In the genomic region with DNA sequence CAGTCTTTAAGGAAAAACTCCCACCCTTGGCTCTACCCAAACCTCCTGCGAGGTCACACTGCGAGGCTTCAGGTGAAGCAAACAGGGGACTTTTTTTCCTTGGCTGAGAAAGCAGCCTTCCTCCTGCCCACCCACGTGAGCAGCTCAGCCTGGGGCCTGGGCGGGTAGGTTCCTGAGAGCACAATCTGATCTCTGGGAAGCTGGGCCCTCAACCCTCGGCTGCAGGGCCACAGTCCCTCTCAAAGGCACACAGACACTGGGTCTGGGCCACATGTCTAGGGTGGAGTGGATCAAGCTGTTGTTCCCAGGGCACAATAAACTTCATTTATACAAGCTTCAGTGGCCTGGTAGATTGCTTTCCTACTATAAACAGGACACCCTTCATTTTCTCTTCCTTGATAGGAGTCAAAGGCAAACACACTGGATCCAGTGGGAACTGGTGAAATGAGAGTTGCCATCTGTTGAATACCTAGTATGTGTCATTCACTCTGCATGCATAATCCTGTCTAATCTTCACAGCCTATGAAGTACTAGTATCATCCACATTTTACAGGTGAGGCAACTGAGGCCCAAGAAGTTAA, we compare ENCODE assay signal across 8 cellular contexts. TPM values are rescaled to one million over a fixed set of nuclear protein-coding genes. Genes with fewer than 3 reads are reported as not detected.
DNase-seq lines count a peak whose midpoint lies in the region; ATAC-seq and TF ChIP-seq lines count a peak whose summit lies in the region.

No MANE protein-coding gene starts in this region.

- no peak for DNase-seq in cardiac muscle cell (ENCODE audit: low read depth in 1 of 2, low spot score in 1 of 2)
- DNase-seq in Right ventricle myocardium superior = no peak
- DNase-seq in activated naive CD4-positive, alpha-beta T cell treated with anti-CD3 and anti-CD28 coated beads, Interleukin-2, amount 50 U/mL, for 72 hours (ENCODE audit: low spot score in 2 of 2) = no peak
- DNase-seq in kidney tubule cell (ENCODE audit: low spot score) = peak; percentile 52
- no peak for DNase-seq in suprapubic skin (ENCODE audit: low spot score in 2 of 2)
- no peak for DNase-seq in NCI-H1092 (lab: John Stamatoyannopoulos, UW)
- DNase-seq in NCI-H510A (lab: John Stamatoyannopoulos, UW) = no peak

- WGBS in suprapubic skin = 0% methylated on average over 4 of the region's 5 CpGs

- H3K9me3 ChIP-seq in cardiac muscle cell (ENCODE audit: low read depth) (no peaks in the 10 kb centered on the region), suprapubic skin (no peaks in the 10 kb centered on the region)

- H3K9me3 Mint-ChIP-seq in activated naive CD4-positive, alpha-beta T cell treated with anti-CD3 and anti-CD28 coated beads, Interleukin-2, amount 50 U/mL, for 72 hours = no peaks in the 10 kb centered on the region

- ATAC-seq in Right ventricle myocardium superior (ENCODE audit: poor library complexity) (no peak), GM21576 (IDR thresholded peaks at IDR 0.05; ENCODE audit: unreplicated experiment) (no peak)
- ATAC-seq in activated naive CD4-positive, alpha-beta T cell treated with anti-CD3 and anti-CD28 coated beads, Interleukin-2, amount 50 U/mL, for 72 hours = no peak

- intact Hi-C loops in Right ventricle myocardium superior (cut with DNase I) = no loop called here

- no peak for TF ChIP-seq POLR2A in suprapubic skin (IDR thresholded peaks at IDR 0.05)

- peaks cover 29 to 48% of the 10 kb centered on the region in 2 donors for H3K36me3 Mint-ChIP-seq in activated naive CD4-positive, alpha-beta T cell treated with anti-CD3 and anti-CD28 coated beads, Interleukin-2, amount 50 U/mL, for 72 hours

- H3K27ac Mint-ChIP-seq in activated naive CD4-positive, alpha-beta T cell treated with anti-CD3 and anti-CD28 coated beads, Interleukin-2, amount 50 U/mL, for 72 hours = peak overlapping the region; percentile 98 to 99

- no peak for TF ChIP-seq EP300 in suprapubic skin (IDR thresholded peaks at IDR 0.05)

- H3K4me3 ChIP-seq in cardiac muscle cell = no peak overlapping the region
- peak overlapping the region; percentile 35 for H3K4me3 ChIP-seq in suprapubic skin

- H3K36me3 ChIP-seq in cardiac muscle cell (no peaks in the 10 kb centered on the region), suprapubic skin (no peaks in the 10 kb centered on the region)

- peaks cover 40% of the 10 kb centered on the region for H3K4me1 ChIP-seq in cardiac muscle cell (ENCODE audit: low read depth)
- H3K4me1 ChIP-seq in suprapubic skin = peaks cover 88% of the 10 kb centered on the region

- H3K27me3 ChIP-seq in cardiac muscle cell (no peaks in the 10 kb centered on the region), suprapubic skin (no peaks in the 10 kb centered on the region)

- H3K27ac ChIP-seq in cardiac muscle cell = peak overlapping the region; percentile 68
- H3K27ac ChIP-seq in suprapubic skin = peak overlapping the region; percentile 100

- TF ChIP-seq CTCF in cardiac muscle cell (IDR thresholded peaks at IDR 0.05; ENCODE audit: low read depth, low read length) = no peak
- TF ChIP-seq CTCF in suprapubic skin (IDR thresholded peaks at IDR 0.05) = no peak

RNA-seq across cellular contexts. Expression of a gene that starts 41.3 kb away (rescaled TPM):
- total RNA-seq in cardiac muscle cell (37.2 and 39.9 TPM in 2 replicates), Right ventricle myocardium superior (12.9 TPM), suprapubic skin (1 to 10 TPM; 5.2 to 9.8 (median 6.4) TPM)
- polyA plus RNA-seq in cardiac muscle cell = 72.4 and 77.4 TPM in 2 replicates
- total RNA-seq in activated naive CD4-positive, alpha-beta T cell treated with anti-CD3 and anti-CD28 coated beads, Interleukin-2, amount 50 U/mL, for 72 hours = 10 to 100 TPM; 26.7 to 29.2 TPM
